Comparison of ENCODE assay signal across 8 cellular contexts in the genomic region with DNA sequence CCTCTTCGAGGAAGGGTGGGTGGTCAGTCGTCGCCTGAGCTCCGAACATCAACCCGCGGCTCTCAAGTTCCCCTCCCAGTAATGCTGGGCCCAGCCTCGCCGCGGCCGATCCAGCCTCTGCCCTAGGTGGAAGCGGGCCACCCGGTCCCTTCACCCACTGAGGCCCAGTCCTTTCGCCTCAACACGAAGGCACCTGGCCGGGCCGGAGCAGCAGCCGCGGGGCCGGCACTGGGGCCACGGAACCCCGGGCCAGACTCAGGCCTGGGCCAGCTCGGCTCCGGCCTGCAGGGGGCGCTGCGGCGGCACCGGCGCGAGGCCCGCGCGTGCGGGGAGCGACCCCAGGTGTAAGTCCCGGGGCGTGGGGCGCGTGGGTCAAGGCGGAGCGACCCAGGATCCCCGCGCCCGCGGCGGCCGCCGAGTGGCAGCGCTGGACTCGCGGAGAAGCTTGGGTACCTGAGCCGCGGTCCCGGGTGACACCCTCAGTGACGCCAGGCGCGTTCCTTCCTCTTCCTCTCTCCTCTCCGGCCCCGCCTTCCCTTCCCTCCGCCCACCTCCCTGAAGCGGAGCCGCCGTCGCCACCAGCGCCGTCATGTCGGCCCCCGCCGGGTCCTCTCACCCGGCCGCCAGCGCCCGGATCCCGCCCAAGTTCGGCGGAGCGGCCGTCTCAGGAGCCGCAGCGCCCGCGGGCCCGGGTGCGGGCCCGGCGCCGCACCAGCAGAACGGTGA. TPM values are rescaled to one million over a fixed set of nuclear protein-coding genes. Genes with fewer than 3 reads are reported as not detected.
DNase-seq lines count a peak whose midpoint lies in the region; ATAC-seq, FAIRE-seq and TF ChIP-seq lines count a peak whose summit lies in the region.

TSS of gene SEC24B (plus strand) at position 535 of the 726 bp plus-strand sequence. CDS start at position 590, 55 bp downstream.

- no peaks in the 10 kb centered on the region for H3K27me3 Mint-ChIP-seq in activated CD4-positive, alpha-beta memory T cell treated with anti-CD3 and anti-CD28 coated beads for 36 hours

- no peaks in the 10 kb centered on the region for H3K27me3 ChIP-seq in BLaER1 treated with 17β-estradiol and CSF1 and Interleukin-3, amounts not matched to agents 10 nM and 100 nM
- H3K27me3 ChIP-seq in duodenal mucosa (ENCODE audit: control insufficient read depth in 1 of 2, insufficient read depth in 2 of 2, low read length in 2 of 2): no peaks in the 10 kb centered on the region
- H3K27me3 ChIP-seq in lung (ENCODE audit: control insufficient read depth, insufficient read depth): no peaks in the 10 kb centered on the region

- H3K4me1 Mint-ChIP-seq in activated CD4-positive, alpha-beta memory T cell treated with anti-CD3 and anti-CD28 coated beads for 36 hours (ENCODE audit: low read depth): peaks cover 68% of the 10 kb centered on the region

- peak; percentile 83 for ATAC-seq in HG03442 (IDR thresholded peaks at IDR 0.05; ENCODE audit: unreplicated experiment)
- ATAC-seq in lung (ENCODE audit: insufficient read depth, low FRiP score): peak; percentile 92

- peak within 1 kb of the TSS; percentile 89 to 95 (median 93) for H3K27ac ChIP-seq in BLaER1 treated with 17β-estradiol and CSF1 and Interleukin-3, amounts not matched to agents 10 nM and 100 nM
- peak within 1 kb of the TSS; percentile 89 for H3K27ac ChIP-seq in duodenal mucosa (ENCODE audit: low read depth, low read length)
- H3K27ac ChIP-seq in lung (ENCODE audit: low read depth in 1 of 2, low read length in 1 of 2): peak within 1 kb of the TSS; percentile 98

- 0% methylated on average over 63 to 87 of the region's 87 CpGs for WGBS in lung, 2 donors

- FAIRE-seq in GM19239 (lab: Jason Lieb, UNC): peak; percentile 40

- no peaks in the 10 kb centered on the region for H3K9me3 Mint-ChIP-seq in activated CD4-positive, alpha-beta memory T cell treated with anti-CD3 and anti-CD28 coated beads for 36 hours

- peaks cover 26 to 50% (median 39%) of the 10 kb centered on the region in 10 experiments for H3K4me1 ChIP-seq in BLaER1 treated with 17β-estradiol and CSF1 and Interleukin-3, amounts not matched to agents 10 nM and 100 nM
- H3K4me1 ChIP-seq in duodenal mucosa (ENCODE audit: control insufficient read depth in 1 of 2, insufficient read depth in 2 of 2, low read length in 2 of 2) (peaks cover 30 to 33% of the 10 kb centered on the region in 2 donors), lung (ENCODE audit: control insufficient read depth in 2 of 2, insufficient read depth in 2 of 2, low read length in 2 of 2) (peaks cover 5 to 6% of the 10 kb centered on the region in 2 donors)

- intact Hi-C loops in activated CD4-positive, alpha-beta memory T cell treated with anti-CD3 and anti-CD28 coated beads for 36 hours (cut with micrococcal nuclease): loop anchor here (1.0 to 10.0 kb wide), 6 partner anchors 127 to 861 kb away; partner anchors contain the start of genes CASP6, ELOVL6, GAR1 and MCUB

- TF ChIP-seq CTCF in lung (IDR thresholded peaks at IDR 0.05; ENCODE audit: control extremely low read depth, extremely low read depth): peak; percentile 76

- peak within 1 kb of the TSS; percentile 89 to 97 (median 94) for H3K9ac ChIP-seq in BLaER1 treated with 17β-estradiol and CSF1 and Interleukin-3, amounts not matched to agents 10 nM and 100 nM
- H3K9ac ChIP-seq in duodenal mucosa (ENCODE audit: low read depth in 1 of 2, low read length in 2 of 2): peak within 1 kb of the TSS; percentile 80 to 86

- peaks cover 4% of the 10 kb centered on the region for H3K36me3 Mint-ChIP-seq in activated CD4-positive, alpha-beta memory T cell treated with anti-CD3 and anti-CD28 coated beads for 36 hours

- peaks cover 8 to 22% (median 14%) of the 10 kb centered on the region in 11 experiments; a peak in 16 of 22 replicates for H3K36me3 ChIP-seq in BLaER1 treated with 17β-estradiol and CSF1 and Interleukin-3, amounts not matched to agents 10 nM and 100 nM
- H3K36me3 ChIP-seq in duodenal mucosa (ENCODE audit: control insufficient read depth in 1 of 2, insufficient read depth in 2 of 2, low read length in 2 of 2) (peaks cover 0 to 3% of the 10 kb centered on the region in 2 donors), lung (ENCODE audit: control insufficient read depth in 2 of 2, insufficient read depth in 2 of 2, low read length in 2 of 2) (no peaks in the 10 kb centered on the region)

- no peaks in the 10 kb centered on the region for H3K9me3 ChIP-seq in BLaER1 treated with 17β-estradiol and CSF1 and Interleukin-3, amounts not matched to agents 10 nM and 100 nM (replicated peaks in 1 of 11)
- H3K9me3 ChIP-seq in duodenal mucosa (ENCODE audit: control insufficient read depth in 1 of 2, low read length in 2 of 2) (no peaks in the 10 kb centered on the region), lung (ENCODE audit: control insufficient read depth in 2 of 2, insufficient read depth in 1 of 2, low read length in 1 of 2) (no peaks in the 10 kb centered on the region)

- peak within 1 kb of the TSS; percentile 85 for H3K27ac Mint-ChIP-seq in activated CD4-positive, alpha-beta memory T cell treated with anti-CD3 and anti-CD28 coated beads for 36 hours

- CTCF ChIA-PET in activated CD4-positive, alpha-beta memory T cell treated with anti-CD3 and anti-CD28 coated beads for 36 hours (lab: Charles Lee): interaction anchor here (0.5 to 2.8 kb wide), 33 partner anchors 8 to 561 kb away, joined by 3 to 18 read pairs (median 5); partner anchors contain the start of genes CASP6, GAR1, MCUB and PLA2G12A

- POLR2A ChIA-PET in activated CD4-positive, alpha-beta memory T cell treated with anti-CD3 and anti-CD28 coated beads for 36 hours (lab: Charles Lee): interaction anchor here (0.6 to 3.0 kb wide), 9 partner anchors 10 to 763 kb away, joined by 3 to 25 read pairs (median 4); partner anchors contain the start of genes GAR1, MCUB and PLA2G12A

- DNase-seq in GM19239 (ENCODE audit: insufficient read length, low spot score) (peak; percentile 81), NCI-H69 (lab: John Stamatoyannopoulos, UW) (peak; percentile 82), lung (ENCODE audit: low spot score) (peak; percentile 93)
- DNase-seq in activated CD4-positive, alpha-beta memory T cell treated with anti-CD3 and anti-CD28 coated beads for 36 hours: peak; percentile 92
- peak; percentile 71 to 84 (median 79) for DNase-seq in stimulated activated CD4-positive, alpha-beta T cell treated with anti-CD3 and anti-CD28 coated beads, TNF-alpha, amount 100 ng/mL, for 48 hours (ENCODE audit: low read depth in 3 of 3)

- H3K4me3 ChIP-seq in BLaER1 treated with 17β-estradiol and CSF1 and Interleukin-3, amounts not matched to agents 10 nM and 100 nM: peak within 1 kb of the TSS; percentile 68 to 92 (median 86)
- H3K4me3 ChIP-seq in duodenal mucosa (ENCODE audit: low read depth in 1 of 2, low read length in 2 of 2) (peak within 1 kb of the TSS; percentile 85 to 88), lung (peak within 1 kb of the TSS; percentile 87)

- H3K4me2 ChIP-seq in BLaER1 treated with 17β-estradiol and CSF1 and Interleukin-3, amounts not matched to agents 10 nM and 100 nM: peak within 1 kb of the TSS; percentile 84 to 97 (median 90)

- peak within 1 kb of the TSS; percentile 86 for H3K4me3 Mint-ChIP-seq in activated CD4-positive, alpha-beta memory T cell treated with anti-CD3 and anti-CD28 coated beads for 36 hours

- peaks cover 41 to 44% (median 43%) of the 10 kb centered on the region in 11 experiments for H4K20me1 ChIP-seq in BLaER1 treated with 17β-estradiol and CSF1 and Interleukin-3, amounts not matched to agents 10 nM and 100 nM

RNA-seq across cellular contexts. Expression of gene SEC24B, which starts in this region (rescaled TPM):
- 10 to 100 TPM; 24.7 to 25.2 TPM for total RNA-seq in activated CD4-positive, alpha-beta memory T cell treated with anti-CD3 and anti-CD28 coated beads for 36 hours
- total RNA-seq in lung: 10 to 100 TPM; 24.1 to 34.8 TPM
- 10 to 100 TPM in 1 of 2 donors, 1 to 10 TPM in 1; 8.0 to 12.6 TPM for polyA plus RNA-seq in lung

Comparison
In these comparisons a context has a peak if more than half of its experiments do, and no peak if none do; other contexts are left out.
1. Peak in every context shown above with its lines: DNase-seq, ATAC-seq, H3K4me3 ChIP-seq and H3K27ac ChIP-seq.